Comparison of ENCODE assay signal across 8 cellular contexts in the genomic region with DNA sequence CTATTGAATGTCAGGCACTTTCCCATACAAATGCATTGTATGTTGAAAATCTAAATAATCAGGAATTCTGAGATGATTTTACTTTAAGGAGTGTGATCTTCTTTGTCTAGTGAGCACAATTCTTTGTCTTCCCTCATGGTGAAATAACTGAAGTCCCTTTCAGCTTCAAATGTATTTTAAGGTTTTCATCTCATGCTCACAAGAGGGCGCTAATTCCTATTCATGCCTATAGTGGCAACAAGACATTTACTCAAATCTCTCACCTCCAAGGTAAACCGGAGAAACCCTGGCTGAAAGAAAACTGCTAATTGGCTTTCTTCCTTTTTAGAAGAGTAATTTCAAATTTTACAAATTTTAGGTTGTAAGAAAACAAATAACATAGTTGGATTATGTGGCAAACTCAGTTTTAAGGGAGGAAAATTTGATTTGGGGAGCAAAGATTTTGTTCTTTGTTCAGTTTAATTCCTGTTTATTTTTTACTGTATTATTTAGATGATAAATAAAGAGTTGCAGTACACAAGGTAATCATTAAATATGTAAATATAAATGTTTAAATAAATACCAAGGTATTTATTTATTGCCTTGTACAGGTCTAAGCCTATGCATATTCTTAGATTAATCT.
DNase-seq lines count a peak whose midpoint lies in the region; ATAC-seq, FAIRE-seq and TF ChIP-seq lines count a peak whose summit lies in the region.

No MANE protein-coding gene starts in this region.

- peak; percentile 28 to 63 for TF ChIP-seq RAD21 in K562 (CRISPR knock-in tag; conservative IDR thresholded peaks at IDR 0.05 in 1 of 2, IDR thresholded peaks at IDR 0.05 in 1 of 2)

- H3K27me3 Mint-ChIP-seq in activated T-cell treated with anti-CD3 and anti-CD28 coated beads, Interleukin-2, amount 50 U/mL, for 4 hours (ENCODE audit: low read depth), result peaks cover 11% of the 10 kb centered on the region

- no peak overlapping the region for H3K9ac ChIP-seq in K562 (ENCODE audit: insufficient read depth in 1 of 2, low read depth in 2 of 2, low read length in 2 of 2)
- no peak overlapping the region for H3K9ac ChIP-seq in keratinocyte (ENCODE audit: control insufficient read depth, extremely low read depth, insufficient read depth, low read length)

- H3K4me3 Mint-ChIP-seq in activated T-cell treated with anti-CD3 and anti-CD28 coated beads, Interleukin-2, amount 50 U/mL, for 4 hours, result no peak overlapping the region

- no peaks in the 10 kb centered on the region for H3K9me3 ChIP-seq in K562 (replicated peaks; ENCODE audit: control insufficient read depth, insufficient read depth, low read depth, low read length)
- no peaks in the 10 kb centered on the region for H3K9me3 ChIP-seq in keratinocyte (ENCODE audit: control insufficient read depth, low read depth, low read length)
- no peaks in the 10 kb centered on the region for H3K9me3 ChIP-seq in suprapubic skin

- H3K36me3 Mint-ChIP-seq in activated T-cell treated with anti-CD3 and anti-CD28 coated beads, Interleukin-2, amount 50 U/mL, for 4 hours (ENCODE audit: insufficient read depth), result no peaks in the 10 kb centered on the region

- TF ChIP-seq CTCF in K562 (IDR thresholded peaks at IDR 0.05 in 2 of 3, conservative IDR thresholded peaks at IDR 0.05 in 1 of 3; ENCODE audit: insufficient read depth in 2 of 3, low read depth in 1 of 3, low read length in 3 of 3) (peak; percentile 41 to 61 (median 58); a peak in 5 of 6 replicates), keratinocyte (optimal IDR thresholded peaks at IDR 0.05 in 1 of 3, IDR thresholded peaks at IDR 0.05 in 1 of 3, conservative IDR thresholded peaks at IDR 0.05 in 1 of 3; ENCODE audit: extremely low read depth in 1 of 3, insufficient read depth in 2 of 3, low read length in 3 of 3) (peak in 2 of 3 experiments; percentile 38 to 52), suprapubic skin (IDR thresholded peaks at IDR 0.05) (peak in 1 of 2 donors; percentile 23)

- peak; percentile 1 for DNase-seq in activated T-cell treated with anti-CD3 and anti-CD28 coated beads for 24 hours (ENCODE audit: low read depth)
- no peak for DNase-seq in activated T-cell treated with anti-CD3 and anti-CD28 coated beads, Interleukin-2, amount 50 U/mL, for 4 hours
- peak; percentile 36 for DNase-seq in NCI-H460 (ENCODE audit: extremely low read depth, low read depth)
- DNase-seq in K562 (ENCODE audit: extremely low read depth in 1 of 4, low spot score in 3 of 4), result peak; percentile 20 to 59 (median 23)
- DNase-seq in keratinocyte (ENCODE audit: low read depth, low spot score), result no peak
- no peak for DNase-seq in suprapubic skin (ENCODE audit: low spot score in 2 of 2)
- DNase-seq in cortex of kidney (lab: John Stamatoyannopoulos, UW), result no peak

- no TSS peak for BruUV-seq in K562 (replicated peaks; lab: Mats Ljungman, UMichigan)

- no peaks in the 10 kb centered on the region for H4K20me1 ChIP-seq in K562 (replicated peaks; ENCODE audit: control insufficient read depth, insufficient read depth, low read length)
- no peaks in the 10 kb centered on the region for H4K20me1 ChIP-seq in keratinocyte (ENCODE audit: control insufficient read depth, extremely low read depth, insufficient read depth, low read length)

- no peak for ATAC-seq in activated T-cell treated with anti-CD3 and anti-CD28 coated beads, Interleukin-2, amount 50 U/mL, for 4 hours
- ATAC-seq in HG03342 (IDR thresholded peaks at IDR 0.05; ENCODE audit: unreplicated experiment), result peak; percentile 53
- peak; percentile 76 for ATAC-seq in K562

- POLR2A ChIA-PET in K562 (lab: Yijun Ruan, JAX), result no interaction called here

- 0% methylated on average over 2 of the region's 2 CpGs for WGBS in K562 (ENCODE audit: insufficient coverage, low coverage, missing lambda C conversion rate)
- 9% methylated on average over 2 of the region's 2 CpGs for WGBS in suprapubic skin

- no peak for TF ChIP-seq POLR2A in K562 (conservative IDR thresholded peaks at IDR 0.05)
- no peak for TF ChIP-seq POLR2A in suprapubic skin (IDR thresholded peaks at IDR 0.05)

- dilution Hi-C loops in keratinocyte (cut with MboI; ENCODE audit: extremely low pct_ligation_motif_present, low sequenced_read_pairs), result no loop called here

- CTCF ChIA-PET in K562 (lab: Yijun Ruan, JAX; ENCODE audit: low intra/inter-chr PET ratio), result interaction anchor here (0.6 kb wide), 1 partner anchor 575 kb away, joined by 3 read pairs; no protein-coding TSS in a partner anchor

- TF ChIP-seq EP300 in K562 (IDR thresholded peaks at IDR 0.05; ENCODE audit: low read length) (no peak), suprapubic skin (IDR thresholded peaks at IDR 0.05) (no peak)

- H3K27ac ChIP-seq in K562 (ENCODE audit: extremely low read depth, low read depth, low read length), result no peak overlapping the region
- no peak overlapping the region for H3K27ac ChIP-seq in keratinocyte (ENCODE audit: control insufficient read depth, insufficient read depth, low read length)
- H3K27ac ChIP-seq in suprapubic skin, result no peak overlapping the region

- no peak overlapping the region for H3K4me2 ChIP-seq in K562 (ENCODE audit: insufficient read depth, low read length)
- H3K4me2 ChIP-seq in keratinocyte (ENCODE audit: control insufficient read depth, extremely low read depth, insufficient read depth, low read depth, low read length), result no peak overlapping the region

- H3K4me3 ChIP-seq in K562 (no peak overlapping the region), keratinocyte (ENCODE audit: control insufficient read depth in 2 of 3, extremely low read depth in 1 of 3, insufficient read depth in 2 of 3, low read depth in 1 of 3, low read length in 3 of 3) (no peak overlapping the region), suprapubic skin (no peak overlapping the region)

- H3K9me1 ChIP-seq in K562 (ENCODE audit: control insufficient read depth, insufficient read depth, low read length), result no peaks in the 10 kb centered on the region
- no peaks in the 10 kb centered on the region for H3K9me1 ChIP-seq in keratinocyte (ENCODE audit: control insufficient read depth, extremely low read depth, insufficient read depth, low read length)

- no peaks in the 10 kb centered on the region for H3K79me2 ChIP-seq in K562 (ENCODE audit: control insufficient read depth, insufficient read depth, low read length)
- H3K79me2 ChIP-seq in keratinocyte (ENCODE audit: control insufficient read depth, insufficient read depth, low read length), result no peaks in the 10 kb centered on the region

- intact Hi-C loops in K562 (cut with micrococcal nuclease), result loop anchor here (5.0 kb wide), 1 partner anchor 576 kb away; no protein-coding TSS in a partner anchor

- no peaks in the 10 kb centered on the region for H3K4me1 Mint-ChIP-seq in activated T-cell treated with anti-CD3 and anti-CD28 coated beads, Interleukin-2, amount 50 U/mL, for 4 hours (ENCODE audit: low read depth)

- no peaks in the 10 kb centered on the region for H3K27me3 ChIP-seq in K562 (ENCODE audit: control insufficient read depth in 2 of 2, insufficient read depth in 2 of 2, low read length in 2 of 2)
- no peaks in the 10 kb centered on the region for H3K27me3 ChIP-seq in keratinocyte (ENCODE audit: control insufficient read depth, extremely low read depth, insufficient read depth, low read length)
- H3K27me3 ChIP-seq in suprapubic skin, result no peaks in the 10 kb centered on the region

- peaks cover 6% of the 10 kb centered on the region for H3K9me3 Mint-ChIP-seq in activated T-cell treated with anti-CD3 and anti-CD28 coated beads, Interleukin-2, amount 50 U/mL, for 4 hours

- H3K36me3 ChIP-seq in K562 (ENCODE audit: control insufficient read depth, insufficient read depth, low read length), result no peaks in the 10 kb centered on the region
- no peaks in the 10 kb centered on the region for H3K36me3 ChIP-seq in keratinocyte (ENCODE audit: control insufficient read depth in 2 of 2, extremely low read depth in 1 of 2, insufficient read depth in 2 of 2, low read length in 2 of 2)
- no peaks in the 10 kb centered on the region for H3K36me3 ChIP-seq in suprapubic skin

- FAIRE-seq in K562 (lab: Jason Lieb, UNC) (peak; percentile 44), keratinocyte (lab: Jason Lieb, UNC) (no peak)

- H3K4me1 ChIP-seq in K562 (replicated peaks in 1 of 2; ENCODE audit: control insufficient read depth in 2 of 2, insufficient read depth in 2 of 2, low read length in 2 of 2) (no peaks in the 10 kb centered on the region), keratinocyte (ENCODE audit: control insufficient read depth, extremely low read depth, insufficient read depth, low read length) (no peaks in the 10 kb centered on the region), suprapubic skin (no peaks in the 10 kb centered on the region)

- in situ Hi-C loops in K562 (cut with MboI), result no loop called here

- H2AFZ ChIP-seq in K562 (ENCODE audit: low read depth, low read length) (no peak overlapping the region), keratinocyte (ENCODE audit: control insufficient read depth, low read length) (no peak overlapping the region)

Comparison
In these comparisons a context has a peak if more than half of its experiments do, and no peak if none do; other contexts are left out.
1. DNase-seq: peak in activated T-cell treated with anti-CD3 and anti-CD28 coated beads for 24 hours (single experiment), NCI-H460 (single experiment) and K562 (4 of 4); none in activated T-cell treated with anti-CD3 and anti-CD28 coated beads, Interleukin-2, amount 50 U/mL, for 4 hours (single experiment), keratinocyte (single experiment), suprapubic skin (0 of 2) and cortex of kidney (single experiment).
2. ATAC-seq: peak in HG03342 (single experiment) and K562 (single experiment); none in activated T-cell treated with anti-CD3 and anti-CD28 coated beads, Interleukin-2, amount 50 U/mL, for 4 hours (0 of 2).